ENCODE assay signal across 15 cellular contexts in genomic region chr16:77437859-77438258, GRCh38. TPM values are rescaled to one million over a fixed set of nuclear protein-coding genes. Genes with fewer than 3 reads are reported as not detected.
A peak's percentile ranks its signal among the peaks of the same experiment; 100 is the strongest.
DNase-seq lines count a peak whose midpoint lies in the region; ATAC-seq, FAIRE-seq and TF ChIP-seq lines count a peak whose summit lies in the region.
"Had no signal": no experiment of that assay in that cellular context is flagged by ENCODE, and none has a peak within 500 bp of the region (broad histone marks: within the 10 kb centered on the region; RNA-seq: fewer than 3 reads in every experiment).

No MANE protein-coding gene starts in this region.

- no peaks in the 10 kb centered on the region for H3K9me3 ChIP-seq in endothelial cell of umbilical vein (replicated peaks; ENCODE audit: control insufficient read depth, insufficient read depth, low read length)
- H3K9me3 ChIP-seq in psoas muscle: no peaks in the 10 kb centered on the region
- H3K9me3 ChIP-seq: neutrophil had no signal

- H3K27me3 ChIP-seq in endothelial cell of umbilical vein (ENCODE audit: control insufficient read depth in 2 of 2, insufficient read depth in 2 of 2, low read length in 2 of 2) (peaks cover 0 to 3% of the 10 kb centered on the region in 2 experiments), psoas muscle (ENCODE audit: insufficient read depth in 3 of 3, low read length in 2 of 3) (peaks cover 6 to 37% (median 7%) of the 10 kb centered on the region in 3 donors)

- 30 to 37% (median 34%) methylated on average over 2 of the region's 2 CpGs for WGBS in psoas muscle, 3 donors

- no TSS peak for BruUV-seq in endothelial cell of umbilical vein (replicated peaks; lab: Mats Ljungman, UMichigan)

- no peak overlapping the region for H2AFZ ChIP-seq in endothelial cell of umbilical vein (ENCODE audit: low read depth, low read length)

- dilution Hi-C loops in endothelial cell of umbilical vein (cut with MboI; ENCODE audit: extremely low pct_ligation_motif_present, low sequenced_read_pairs): no loop called here

- POLR2A ChIA-PET in endothelial cell of umbilical vein (lab: Charles Lee): interaction anchor here (1.3 kb wide), 1 partner anchor 148 kb away, joined by 3 read pairs; no protein-coding TSS in a partner anchor

- H3K79me2 ChIP-seq in endothelial cell of umbilical vein (ENCODE audit: control insufficient read depth, insufficient read depth, low read length): peaks cover 8% of the 10 kb centered on the region

- H3K36me3 ChIP-seq in endothelial cell of umbilical vein (ENCODE audit: control insufficient read depth in 2 of 2, extremely low read depth in 1 of 2, insufficient read depth in 2 of 2, low read length in 2 of 2) (no peaks in the 10 kb centered on the region), psoas muscle (ENCODE audit: insufficient read depth in 1 of 2, low read depth in 1 of 2) (no peaks in the 10 kb centered on the region)
- H3K36me3 ChIP-seq: neutrophil had no signal

- H4K20me1 ChIP-seq in endothelial cell of umbilical vein (replicated peaks; ENCODE audit: control insufficient read depth, extremely low read depth, insufficient read depth, low read length): no peaks in the 10 kb centered on the region

- ATAC-seq in psoas muscle: no peak
- no peak for ATAC-seq in GM19452 (IDR thresholded peaks at IDR 0.05; ENCODE audit: unreplicated experiment)
- ATAC-seq in GM18505 (IDR thresholded peaks at IDR 0.05; ENCODE audit: unreplicated experiment): no peak

- DNase-seq in NCI-H345 (lab: John Stamatoyannopoulos, UW): peak; percentile 42
- no peak for DNase-seq in NCI-H345 treated with DMSO at 0.1 percent for 48 hours (lab: John Stamatoyannopoulos, UW; ENCODE audit: unreplicated experiment)
- peak; percentile 11 for DNase-seq in NB4 (ENCODE audit: low read depth)
- peak; percentile 73 for DNase-seq in endothelial cell of umbilical vein (ENCODE audit: low read depth, low spot score)
- DNase-seq in psoas muscle: no peak
- no peak for DNase-seq in NK-92 treated with Interleukin-12 subunit alpha and Interleukin-12 subunit beta, amount 100 ng/mL, for 24 hours (lab: John Stamatoyannopoulos, UW)
- DNase-seq: activated CD4-positive, alpha-beta T cell treated with anti-CD3 and anti-CD28 coated beads for 48 hours; activated naive CD4-positive, alpha-beta T cell treated with anti-CD3 and anti-CD28 coated beads, Interleukin-2, amount 50 U/mL, for 16 hours; effector CD8-positive, alpha-beta T cell; NCI-H1436 treated with DMSO at 0.1 percent for 48 hours; stimulated activated CD4-positive, alpha-beta T cell treated with anti-CD3 and anti-CD28 coated beads, Interleukin-2, amount 100 ng/mL, for 24 hours had no signal

- no peak overlapping the region for H3K4me3 ChIP-seq in NB4 (ENCODE audit: low read depth, low read length)
- H3K4me3 ChIP-seq in endothelial cell of umbilical vein (replicated peaks in 1 of 3; ENCODE audit: insufficient read depth in 1 of 3, low read depth in 1 of 3, low read length in 3 of 3): no peak overlapping the region
- no peak overlapping the region for H3K4me3 ChIP-seq in psoas muscle

- H3K9ac ChIP-seq in endothelial cell of umbilical vein (replicated peaks; ENCODE audit: extremely low read depth, insufficient read depth, low read length): no peak overlapping the region

- no peaks in the 10 kb centered on the region for H3K9me1 ChIP-seq in endothelial cell of umbilical vein (replicated peaks; ENCODE audit: control insufficient read depth, extremely low read depth, insufficient read depth, low read length)

- H3K4me1 ChIP-seq in endothelial cell of umbilical vein (ENCODE audit: control insufficient read depth, extremely low read depth, insufficient read depth, low read length) (peaks cover 24% of the 10 kb centered on the region), psoas muscle (no peaks in the 10 kb centered on the region)

- no peak overlapping the region for H3K4me2 ChIP-seq in endothelial cell of umbilical vein (ENCODE audit: insufficient read depth, low read length)

- TF ChIP-seq POLR2A in NB4 (IDR thresholded peaks at IDR 0.05; ENCODE audit: extremely low read depth, insufficient read length): no peak
- no peak for TF ChIP-seq POLR2A in endothelial cell of umbilical vein (IDR thresholded peaks at IDR 0.05; ENCODE audit: low read depth, low read length)
- no peak for TF ChIP-seq POLR2A in GM18505 (IDR thresholded peaks at IDR 0.05; ENCODE audit: borderline replicate concordance, extremely low read depth, insufficient read depth, insufficient read length)

- H3K27ac ChIP-seq in endothelial cell of umbilical vein (ENCODE audit: insufficient read depth, low read depth, low read length) (no peak overlapping the region), psoas muscle (no peak overlapping the region)
- H3K27ac ChIP-seq: neutrophil had no signal

- no peak for TF ChIP-seq CTCF in NB4 (IDR thresholded peaks at IDR 0.05; ENCODE audit: low read depth, low read length)
- TF ChIP-seq CTCF in endothelial cell of umbilical vein (IDR thresholded peaks at IDR 0.05; ENCODE audit: extremely low read depth in 1 of 2, insufficient read depth in 1 of 2, low read depth in 1 of 2, low read length in 2 of 2): peak; percentile 27 to 49
- peak; percentile 23 for TF ChIP-seq CTCF in psoas muscle (IDR thresholded peaks at IDR 0.05)

- intact Hi-C loops in endothelial cell of umbilical vein (cut with micrococcal nuclease) (loop anchor here (1.0 to 2.0 kb wide), 4 partner anchors 146 to 533 kb away; no protein-coding TSS in a partner anchor), psoas muscle (cut with DNase I) (no loop called here)

- CTCF ChIA-PET in endothelial cell of umbilical vein (lab: Charles Lee): interaction anchor here (0.6 to 11.3 kb wide), 37 partner anchors 9 to 566 kb away, joined by 3 to 366 read pairs (median 5); no protein-coding TSS in a partner anchor

- FAIRE-seq in endothelial cell of umbilical vein (lab: Jason Lieb, UNC): peak; percentile 44

TF ChIP-seq in endothelial cell of umbilical vein, 7 proteins besides CTCF, POLR2A, EP300 and RAD21:
- TF ChIP-seq JUN (IDR thresholded peaks at IDR 0.05; ENCODE audit: borderline replicate concordance, insufficient read depth, insufficient read length, low read depth): no peak
- TF ChIP-seq FOS (IDR thresholded peaks at IDR 0.05; ENCODE audit: borderline replicate concordance, insufficient read depth, low read length): no peak
- TF ChIP-seq POLR2AphosphoS5 (IDR thresholded peaks at IDR 0.05; ENCODE audit: insufficient read depth, low read depth, low read length): no peak

RNA-seq across cellular contexts. Expression of gene ADAMTS18, which starts 3.0 kb away (rescaled TPM):
- total RNA-seq in endothelial cell of umbilical vein: 2.7 and 27.5 TPM in 2 replicates
- 11.7 and 18.4 TPM in 2 replicates for polyA plus RNA-seq in endothelial cell of umbilical vein
- 8.3 and 10.7 TPM in 2 replicates for polyA plus RNA-seq in endothelial cell of umbilical vein (2011; cell fraction: cytosol; rRNA removed)
- 38.9 and 40.0 TPM in 2 replicates for polyA plus RNA-seq in endothelial cell of umbilical vein (2011; cell fraction: nucleus; rRNA removed)
- polyA plus RNA-seq in endothelial cell of umbilical vein (2012): 6.6 and 10.2 TPM in 2 replicates
- 42.6 and 52.4 TPM in 2 replicates for polyA minus RNA-seq in endothelial cell of umbilical vein
- not detected for polyA minus RNA-seq in endothelial cell of umbilical vein (2011; cell fraction: cytosol; rRNA and poly(A)+ RNA removed)
- polyA minus RNA-seq in endothelial cell of umbilical vein (2011; cell fraction: nucleus; rRNA and poly(A)+ RNA removed): 90.4 and 94.0 TPM in 2 replicates
- under 1 TPM in 1 of 4 donors, not detected in 3; 0.28 TPM for total RNA-seq in psoas muscle
- under 1 TPM in 2 of 3 donors, not detected in 1; 0.01 to 0.03 TPM for polyA plus RNA-seq in psoas muscle
- polyA plus RNA-seq: BJ had no signal

Comparison
In these comparisons a context has a peak if more than half of its experiments do, and no peak if none do; other contexts are left out.
1. DNase-seq: peak in NCI-H345 (single experiment), NB4 (single experiment) and endothelial cell of umbilical vein (single experiment); none in NCI-H345 treated with DMSO at 0.1 percent for 48 hours (single experiment), psoas muscle (0 of 2) and NK-92 treated with Interleukin-12 subunit alpha and Interleukin-12 subunit beta, amount 100 ng/mL, for 24 hours (single experiment).